Comparison of ENCODE assay signal across 18 cellular contexts in genomic region chr6:84118191-84118590, GRCh38.
A peak's percentile ranks its signal among the peaks of the same experiment; 100 is the strongest.
DNase-seq lines count a peak whose midpoint lies in the region; ATAC-seq, FAIRE-seq and TF ChIP-seq lines count a peak whose summit lies in the region.
"Had no signal": no experiment of that assay in that cellular context is flagged by ENCODE, and none has a peak within 500 bp of the region (broad histone marks: within the 10 kb centered on the region; RNA-seq: fewer than 3 reads in every experiment).

No MANE protein-coding gene starts in this region.

- no peaks in the 10 kb centered on the region for H3K4me1 ChIP-seq in upper lobe of right lung
- H3K4me1 ChIP-seq in esophagus squamous epithelium, result no peaks in the 10 kb centered on the region
- H3K4me1 ChIP-seq: HAP-1 had no signal

- no peak for TF ChIP-seq POLR2A in esophagus squamous epithelium (IDR thresholded peaks at IDR 0.05)
- no peak for TF ChIP-seq POLR2A in GM12891 (IDR thresholded peaks at IDR 0.05; ENCODE audit: low read depth, low read length)

- no peak for FAIRE-seq in GM12891 (lab: Jason Lieb, UNC)
- FAIRE-seq: A204.1, GM18507, K562 had no signal

- no peak overlapping the region for H3K4me3 Mint-ChIP-seq in WTC11
- H3K4me3 Mint-ChIP-seq: B cell; CD4-positive, alpha-beta T cell had no signal

- H3K4me3 ChIP-seq in upper lobe of right lung (no peak overlapping the region), esophagus squamous epithelium (no peak overlapping the region)
- H3K4me3 ChIP-seq: HAP-1, K562 had no signal

- CTCF ChIA-PET in WTC11 (lab: Charles Lee), result no interaction called here

- DNase-seq in WTC11 (ENCODE audit: low spot score) (no peak), islet precursor cell (peak; percentile 71), upper lobe of right lung (no peak), esophagus squamous epithelium (lab: John Stamatoyannopoulos, UW) (no peak), GM12891 (ENCODE audit: insufficient read length, low spot score) (no peak)
- DNase-seq: C1 segment of cervical spinal cord; CD4-positive, alpha-beta T cell; COR-L47; DND-41; GF-D8; GOT3 had no signal

- intact Hi-C loops in upper lobe of right lung (cut with DNase I) (no loop called here), esophagus squamous epithelium (cut with DNase I) (no loop called here)

- H3K36me3 ChIP-seq in upper lobe of right lung (no peaks in the 10 kb centered on the region), esophagus squamous epithelium (no peaks in the 10 kb centered on the region)
- H3K36me3 ChIP-seq: HAP-1 had no signal

- no peaks in the 10 kb centered on the region; the same call in 1 of the 2 replicates for H3K36me3 Mint-ChIP-seq in WTC11

- H3K27me3 ChIP-seq in upper lobe of right lung (no peaks in the 10 kb centered on the region), esophagus squamous epithelium (no peaks in the 10 kb centered on the region)

- peaks cover 26% of the 10 kb centered on the region for H3K9me3 Mint-ChIP-seq in WTC11

- H3K27ac ChIP-seq in upper lobe of right lung, result no peak overlapping the region
- no peak overlapping the region for H3K27ac ChIP-seq in esophagus squamous epithelium

- ATAC-seq in GM18868 (IDR thresholded peaks at IDR 0.05; ENCODE audit: unreplicated experiment) (peak; percentile 66), WTC11 (peak; percentile 62), upper lobe of right lung (peak; percentile 37), HG03135 (IDR thresholded peaks at IDR 0.05; ENCODE audit: unreplicated experiment) (no peak)
- ATAC-seq: K562 had no signal

- POLR2A ChIA-PET in WTC11 (lab: Charles Lee), result no interaction called here

- WGBS in esophagus squamous epithelium, 2 donors, result 40% methylated on average over 4 of the region's 5 CpGs; no CpG with 5 or more reads in 1 of the 2 donors

- H3K27ac Mint-ChIP-seq in WTC11, result no peak overlapping the region
- H3K27ac Mint-ChIP-seq: B cell; CD4-positive, alpha-beta T cell had no signal

- H3K4me1 Mint-ChIP-seq in WTC11, result no peaks in the 10 kb centered on the region; the same call in 1 of the 2 replicates
- H3K4me1 Mint-ChIP-seq: B cell had no signal

- H3K9me3 ChIP-seq in upper lobe of right lung (no peaks in the 10 kb centered on the region), esophagus squamous epithelium (no peaks in the 10 kb centered on the region)
- H3K9me3 ChIP-seq: HAP-1 had no signal

- no peak for TF ChIP-seq CTCF in WTC11 (IDR thresholded peaks at IDR 0.05)
- no peak for TF ChIP-seq CTCF in upper lobe of right lung (IDR thresholded peaks at IDR 0.05)
- TF ChIP-seq CTCF in esophagus squamous epithelium (IDR thresholded peaks at IDR 0.05), result no peak

- H3K27me3 Mint-ChIP-seq in WTC11 (ENCODE audit: low read depth), result no peaks in the 10 kb centered on the region; the same call in 1 of the 2 replicates

TF ChIP-seq in WTC11, 78 proteins besides CTCF, POLR2A, EP300 and RAD21 (continues in another document):
- no peak for TF ChIP-seq ZBTB43 (CRISPR knock-in tag; IDR thresholded peaks at IDR 0.05)
- no peak for TF ChIP-seq ZNF423 (CRISPR knock-in tag; IDR thresholded peaks at IDR 0.05)
- no peak for TF ChIP-seq HMGXB4 (CRISPR knock-in tag; IDR thresholded peaks at IDR 0.05)
- no peak for TF ChIP-seq STAT6 (CRISPR knock-in tag; conservative IDR thresholded peaks at IDR 0.05; ENCODE audit: low read depth)
- no peak for TF ChIP-seq KAT7 (CRISPR knock-in tag; IDR thresholded peaks at IDR 0.05; ENCODE audit: borderline replicate concordance)
- no peak for TF ChIP-seq PRRX2 (CRISPR knock-in tag; IDR thresholded peaks at IDR 0.05)

TF ChIP-seq in GM12891, 5 proteins besides CTCF, POLR2A, EP300 and RAD21:
- TF ChIP-seq POU2F2 (IDR thresholded peaks at IDR 0.05; ENCODE audit: low read depth, low read length) (no peak), POLR2AphosphoS5 (IDR thresholded peaks at IDR 0.05; ENCODE audit: low read depth, low read length) (no peak), PAX5 (IDR thresholded peaks at IDR 0.05; ENCODE audit: insufficient read depth, low read length, severe bottlenecking) (no peak), SPI1 (IDR thresholded peaks at IDR 0.05; ENCODE audit: low read depth, low read length) (no peak), TAF1 (IDR thresholded peaks at IDR 0.05; ENCODE audit: low read depth, low read length) (no peak)
TF ChIP-seq in GM12891: peak in this region for 0.
